In genomic region chr18:13823707-13824395, GRCh38 we compare ENCODE assay signal across 7 cellular contexts. TPM values are rescaled to one million over a fixed set of nuclear protein-coding genes. Genes with fewer than 3 reads are reported as not detected.
DNase-seq lines count a peak whose midpoint lies in the region; ATAC-seq and TF ChIP-seq lines count a peak whose summit lies in the region.

TSS of gene MC5R (plus strand) at chr18:13824149. CDS start at chr18:13825766, 1,617 bp downstream.

- DNase-seq in HFF-Myc (ENCODE audit: extremely low read depth, low read depth), result no peak
- peak; percentile 28 for DNase-seq in MV-4-11 (lab: John Stamatoyannopoulos, UW)
- peak; percentile 44 for DNase-seq in activated CD4-positive, CD25-positive, alpha-beta regulatory T cell treated with anti-CD3 and anti-CD28 coated beads, Interleukin-2, amount 50 U/mL, for 16 hours (ENCODE audit: low read depth, low spot score)
- DNase-seq in caudate nucleus (lab: John Stamatoyannopoulos, UW), result peak in 49 of 61 donors; percentile 4 to 71 (median 26)
- peak in 1 of 2 donors; percentile 70 for DNase-seq in left colon
- DNase-seq in stimulated activated CD4-positive, alpha-beta T cell treated with anti-CD3 and anti-CD28 coated beads, Interleukin-2, amount 100 ng/mL, for 4 hours (ENCODE audit: low read depth), result peak; percentile 60

- H3K4me3 ChIP-seq in GM12875 (ENCODE audit: low read depth, low read length) (no peak within 1 kb of the TSS), HFF-Myc (replicated peaks; ENCODE audit: low read depth, low read length) (no peak within 1 kb of the TSS)

- peak; percentile 96 for ATAC-seq in left colon

- intact Hi-C loops in left colon (cut with DNase I, micrococcal nuclease), result loop anchor here in 1 of 2 donors (10.0 kb wide), 1 partner anchor 261 kb away; no protein-coding TSS in a partner anchor

- H3K27ac ChIP-seq in caudate nucleus (ENCODE audit: low read depth, low read length), result no peak within 1 kb of the TSS

- TF ChIP-seq CTCF in GM12875 (IDR thresholded peaks at IDR 0.05; ENCODE audit: borderline replicate concordance, insufficient read depth, low read depth, low read length) (peak; percentile 97), HFF-Myc (IDR thresholded peaks at IDR 0.05; ENCODE audit: low read depth, low read length, missing control alignments) (peak; percentile 77)

RNA-seq across cellular contexts. Expression of gene MC5R, which starts in this region (rescaled TPM):
- not detected for total RNA-seq in left colon

Comparison
In these comparisons a context has a peak if more than half of its experiments do, and no peak if none do; other contexts are left out.
1. Peak in ATAC-seq in left colon; RNA of the gene not detected or under 1 TPM.